8 cellular contexts compared by ENCODE assay signal in genomic region chr19:37468961-37469777, GRCh38.
A peak's percentile ranks its signal among the peaks of the same experiment; 100 is the strongest.
DNase-seq lines count a peak whose midpoint lies in the region; ATAC-seq lines count a peak whose summit lies in the region.

Gene ZNF570 (plus strand): TSS chr19:37469356. CDS start chr19:37470355, 999 bp downstream.

- ATAC-seq in GM19023 (IDR thresholded peaks at IDR 0.05; ENCODE audit: unreplicated experiment) = peak; percentile 61
- peak; percentile 55 for ATAC-seq in HG03378 (IDR thresholded peaks at IDR 0.05; ENCODE audit: unreplicated experiment)

- DNase-seq in AG08396 (ENCODE audit: low spot score) (peak; percentile 87), NCI-H748 treated with DMSO at 0.1 percent for 48 hours (lab: John Stamatoyannopoulos, UW) (peak; percentile 83), medulla oblongata (ENCODE audit: extremely low spot score) (peak; percentile 91)
- DNase-seq in activated CD8-positive, alpha-beta memory T cell treated with anti-CD3 and anti-CD28 coated beads for 1 hour (ENCODE audit: extremely low read depth in 1 of 2, low read depth in 1 of 2) = peak; percentile 77 to 82
- peak; percentile 77 for DNase-seq in effector CD8-positive, alpha-beta T cell (lab: John Stamatoyannopoulos, UW)
- peak; percentile 76 to 80 (median 77) for DNase-seq in stimulated activated CD4-positive, alpha-beta T cell treated with anti-CD3 and anti-CD28 coated beads, TNF-alpha, amount 100 ng/mL, for 4 hours (ENCODE audit: low read depth in 3 of 3)

Comparison
In these comparisons a context has a peak if more than half of its experiments do, and no peak if none do; other contexts are left out.
1. Peak in every context shown above with its lines: DNase-seq and ATAC-seq.